In the genomic region with DNA sequence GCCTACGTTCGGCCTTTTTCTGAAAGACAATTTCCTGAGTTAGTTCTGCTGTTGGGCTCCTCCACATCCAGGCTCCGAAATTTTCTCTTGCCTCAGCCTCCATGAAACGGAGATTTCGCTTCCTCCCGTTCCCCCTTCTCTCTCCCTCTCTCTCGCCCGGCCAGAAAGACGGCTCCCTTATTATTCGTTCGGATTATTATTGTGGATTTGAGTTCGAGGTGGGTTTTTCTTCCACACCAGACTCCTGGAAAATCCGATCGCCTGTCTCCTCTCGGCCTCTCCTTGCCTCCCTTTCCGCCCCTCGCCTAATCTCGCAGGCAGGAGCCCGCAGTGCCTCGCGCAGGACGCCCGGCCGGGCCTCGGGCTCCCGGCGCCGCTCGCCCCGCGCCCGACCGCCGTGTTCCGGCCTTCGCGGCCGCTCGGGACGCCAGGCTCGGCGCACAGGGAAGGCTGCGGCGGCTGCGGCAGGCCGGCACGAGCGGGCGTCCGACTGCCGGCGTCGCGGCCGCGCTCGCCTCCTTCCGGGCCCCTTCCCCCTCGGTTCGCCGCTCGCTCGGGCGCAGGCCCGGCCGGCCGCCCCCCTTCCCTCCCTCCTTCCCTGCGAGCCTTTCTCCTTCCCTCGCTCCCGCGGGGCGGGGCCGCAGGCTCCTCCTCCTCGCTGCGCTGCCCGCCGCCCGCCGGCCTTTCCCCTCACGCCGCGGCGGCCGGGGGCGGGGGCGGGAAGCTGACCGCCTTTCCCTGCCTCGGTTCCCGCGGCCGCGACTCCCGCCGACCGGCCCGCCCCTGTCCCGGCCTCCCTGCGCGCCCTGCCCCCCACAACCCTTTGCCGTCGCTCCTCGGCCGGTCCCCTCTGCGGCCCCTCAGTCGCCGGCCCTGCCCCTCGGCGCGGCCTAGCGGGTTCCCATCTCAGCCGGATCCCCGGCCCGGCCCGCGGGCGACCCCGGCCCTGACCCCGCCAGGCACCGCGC, we compare ENCODE assay signal across 1 cellular context.
TF ChIP-seq lines count a peak whose summit lies in the region.

A gene with protein sequence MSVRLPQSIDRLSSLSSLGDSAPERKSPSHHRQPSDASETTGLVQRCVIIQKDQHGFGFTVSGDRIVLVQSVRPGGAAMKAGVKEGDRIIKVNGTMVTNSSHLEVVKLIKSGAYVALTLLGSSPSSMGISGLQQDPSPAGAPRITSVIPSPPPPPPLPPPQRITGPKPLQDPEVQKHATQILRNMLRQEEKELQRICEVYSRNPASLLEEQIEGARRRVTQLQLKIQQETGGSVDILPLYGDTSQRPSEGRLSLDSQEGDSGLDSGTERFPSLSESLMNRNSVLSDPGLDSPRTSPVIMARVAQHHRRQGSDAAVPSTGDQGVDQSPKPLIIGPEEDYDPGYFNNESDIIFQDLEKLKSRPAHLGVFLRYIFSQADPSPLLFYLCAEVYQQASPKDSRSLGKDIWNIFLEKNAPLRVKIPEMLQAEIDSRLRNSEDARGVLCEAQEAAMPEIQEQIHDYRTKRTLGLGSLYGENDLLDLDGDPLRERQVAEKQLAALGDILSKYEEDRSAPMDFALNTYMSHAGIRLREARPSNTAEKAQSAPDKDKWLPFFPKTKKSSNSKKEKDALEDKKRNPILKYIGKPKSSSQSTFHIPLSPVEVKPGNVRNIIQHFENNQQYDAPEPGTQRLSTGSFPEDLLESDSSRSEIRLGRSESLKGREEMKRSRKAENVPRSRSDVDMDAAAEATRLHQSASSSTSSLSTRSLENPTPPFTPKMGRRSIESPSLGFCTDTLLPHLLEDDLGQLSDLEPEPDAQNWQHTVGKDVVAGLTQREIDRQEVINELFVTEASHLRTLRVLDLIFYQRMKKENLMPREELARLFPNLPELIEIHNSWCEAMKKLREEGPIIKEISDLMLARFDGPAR (N-terminal part only) (minus strand): TSS at position 492 of the 968 bp plus-strand sequence. CDS start 1,412 bp downstream, outside the sequence.

TF ChIP-seq in HepG2, 621 proteins besides CTCF, POLR2A, EP300 and RAD21 (continued from another document and continues in another):
- TF ChIP-seq, protein P1, sequence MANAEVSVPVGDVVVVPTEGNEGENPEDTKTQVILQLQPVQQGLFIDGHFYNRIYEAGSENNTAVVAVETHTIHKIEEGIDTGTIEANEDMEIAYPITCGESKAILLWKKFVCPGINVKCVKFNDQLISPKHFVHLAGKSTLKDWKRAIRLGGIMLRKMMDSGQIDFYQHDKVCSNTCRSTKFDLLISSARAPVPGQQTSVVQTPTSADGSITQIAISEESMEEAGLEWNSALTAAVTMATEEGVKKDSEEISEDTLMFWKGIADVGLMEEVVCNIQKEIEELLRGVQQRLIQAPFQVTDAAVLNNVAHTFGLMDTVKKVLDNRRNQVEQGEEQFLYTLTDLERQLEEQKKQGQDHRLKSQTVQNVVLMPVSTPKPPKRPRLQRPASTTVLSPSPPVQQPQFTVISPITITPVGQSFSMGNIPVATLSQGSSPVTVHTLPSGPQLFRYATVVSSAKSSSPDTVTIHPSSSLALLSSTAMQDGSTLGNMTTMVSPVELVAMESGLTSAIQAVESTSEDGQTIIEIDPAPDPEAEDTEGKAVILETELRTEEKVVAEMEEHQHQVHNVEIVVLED (CRISPR knock-in tag; IDR thresholded peaks at IDR 0.05; ENCODE audit: borderline replicate concordance) = no peak
- TF ChIP-seq CENPX (CRISPR knock-in tag; IDR thresholded peaks at IDR 0.05) (no peak), ZNF550 (CRISPR knock-in tag; IDR thresholded peaks at IDR 0.05; ENCODE audit: borderline replicate concordance) (no peak), ATF1 (CRISPR knock-in tag; IDR thresholded peaks at IDR 0.05) (no peak), GFI1 (CRISPR knock-in tag; IDR thresholded peaks at IDR 0.05; ENCODE audit: borderline replicate concordance) (no peak; the same call in 1 of the 2 replicates), ZBTB38 (CRISPR knock-in tag; IDR thresholded peaks at IDR 0.05) (peak; percentile 48; the same call in 1 of the 2 replicates), E2F5 (CRISPR knock-in tag; conservative IDR thresholded peaks at IDR 0.05) (no peak; the same call in none of the 2 replicates), ZNF138 (CRISPR knock-in tag; IDR thresholded peaks at IDR 0.05; ENCODE audit: low read depth) (no peak), POLR2AphosphoS5 (IDR thresholded peaks at IDR 0.05; ENCODE audit: low read depth, low read length) (peak; percentile 33; the same call in 1 of the 2 replicates), ZBTB20 (CRISPR knock-in tag; IDR thresholded peaks at IDR 0.05; ENCODE audit: borderline replicate concordance, low read depth) (no peak), ZNF10 (CRISPR knock-in tag; IDR thresholded peaks at IDR 0.05; ENCODE audit: borderline replicate concordance, low read depth) (no peak), SRSF1 (optimal IDR thresholded peaks at IDR 0.05; ENCODE audit: low read depth, low read length) (no peak), TCF7 (IDR thresholded peaks at IDR 0.05; ENCODE audit: low read depth) (no peak), ZNF33A (CRISPR knock-in tag; IDR thresholded peaks at IDR 0.05; ENCODE audit: borderline replicate concordance) (no peak), DZIP1 (CRISPR knock-in tag; IDR thresholded peaks at IDR 0.05) (no peak), YEATS4 (CRISPR knock-in tag; IDR thresholded peaks at IDR 0.05; ENCODE audit: borderline replicate concordance) (peak; percentile 63; the same call in 1 of the 2 replicates), ONECUT2 (CRISPR knock-in tag; IDR thresholded peaks at IDR 0.05) (no peak), HOXA5 (CRISPR knock-in tag; IDR thresholded peaks at IDR 0.05) (no peak), ZNF775 (CRISPR knock-in tag; IDR thresholded peaks at IDR 0.05; ENCODE audit: borderline replicate concordance) (no peak), ZNF644 (CRISPR knock-in tag; IDR thresholded peaks at IDR 0.05; ENCODE audit: low read depth) (no peak), ZNF792 (CRISPR knock-in tag; IDR thresholded peaks at IDR 0.05) (no peak), FOXC1 (CRISPR knock-in tag; IDR thresholded peaks at IDR 0.05; ENCODE audit: borderline replicate concordance) (0 out of 2 replicates have a peak, but pooled peaks have one; percentile 32), HMG20B (CRISPR knock-in tag; conservative IDR thresholded peaks at IDR 0.05) (no peak), PCBP2 (optimal IDR thresholded peaks at IDR 0.05; ENCODE audit: low read depth, low read length, poor library complexity, severe bottlenecking) (no peak), NONO (IDR thresholded peaks at IDR 0.05) (no peak), NONO (CRISPR knock-in tag; conservative IDR thresholded peaks at IDR 0.05) (peak; percentile 65; the same call in 1 of the 2 replicates), ZNF747 (CRISPR knock-in tag; IDR thresholded peaks at IDR 0.05; ENCODE audit: borderline replicate concordance) (no peak), ZUFSP (CRISPR knock-in tag; IDR thresholded peaks at IDR 0.05; ENCODE audit: borderline replicate concordance) (no peak), ZFP90 (CRISPR knock-in tag; IDR thresholded peaks at IDR 0.05; ENCODE audit: borderline replicate concordance) (no peak), IKZF1 (IDR thresholded peaks at IDR 0.05) (no peak), RBAK (CRISPR knock-in tag; IDR thresholded peaks at IDR 0.05) (no peak), HNRNPK (IDR thresholded peaks at IDR 0.05; ENCODE audit: low read depth, low read length, poor library complexity, severe bottlenecking) (peak; percentile 73)
- TF ChIP-seq, protein P2, sequence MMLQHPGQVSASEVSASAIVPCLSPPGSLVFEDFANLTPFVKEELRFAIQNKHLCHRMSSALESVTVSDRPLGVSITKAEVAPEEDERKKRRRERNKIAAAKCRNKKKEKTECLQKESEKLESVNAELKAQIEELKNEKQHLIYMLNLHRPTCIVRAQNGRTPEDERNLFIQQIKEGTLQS (CRISPR knock-in tag; IDR thresholded peaks at IDR 0.05) = no peak
- TF ChIP-seq, protein P3, sequence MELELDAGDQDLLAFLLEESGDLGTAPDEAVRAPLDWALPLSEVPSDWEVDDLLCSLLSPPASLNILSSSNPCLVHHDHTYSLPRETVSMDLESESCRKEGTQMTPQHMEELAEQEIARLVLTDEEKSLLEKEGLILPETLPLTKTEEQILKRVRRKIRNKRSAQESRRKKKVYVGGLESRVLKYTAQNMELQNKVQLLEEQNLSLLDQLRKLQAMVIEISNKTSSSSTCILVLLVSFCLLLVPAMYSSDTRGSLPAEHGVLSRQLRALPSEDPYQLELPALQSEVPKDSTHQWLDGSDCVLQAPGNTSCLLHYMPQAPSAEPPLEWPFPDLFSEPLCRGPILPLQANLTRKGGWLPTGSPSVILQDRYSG (CRISPR knock-in tag; IDR thresholded peaks at IDR 0.05) = no peak
- TF ChIP-seq, protein P4, sequence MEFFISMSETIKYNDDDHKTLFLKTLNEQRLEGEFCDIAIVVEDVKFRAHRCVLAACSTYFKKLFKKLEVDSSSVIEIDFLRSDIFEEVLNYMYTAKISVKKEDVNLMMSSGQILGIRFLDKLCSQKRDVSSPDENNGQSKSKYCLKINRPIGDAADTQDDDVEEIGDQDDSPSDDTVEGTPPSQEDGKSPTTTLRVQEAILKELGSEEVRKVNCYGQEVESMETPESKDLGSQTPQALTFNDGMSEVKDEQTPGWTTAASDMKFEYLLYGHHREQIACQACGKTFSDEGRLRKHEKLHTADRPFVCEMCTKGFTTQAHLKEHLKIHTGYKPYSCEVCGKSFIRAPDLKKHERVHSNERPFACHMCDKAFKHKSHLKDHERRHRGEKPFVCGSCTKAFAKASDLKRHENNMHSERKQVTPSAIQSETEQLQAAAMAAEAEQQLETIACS (CRISPR knock-in tag; IDR thresholded peaks at IDR 0.05) = peak; percentile 48; the same call in 1 of the 2 replicates
- TF ChIP-seq, protein P5, sequence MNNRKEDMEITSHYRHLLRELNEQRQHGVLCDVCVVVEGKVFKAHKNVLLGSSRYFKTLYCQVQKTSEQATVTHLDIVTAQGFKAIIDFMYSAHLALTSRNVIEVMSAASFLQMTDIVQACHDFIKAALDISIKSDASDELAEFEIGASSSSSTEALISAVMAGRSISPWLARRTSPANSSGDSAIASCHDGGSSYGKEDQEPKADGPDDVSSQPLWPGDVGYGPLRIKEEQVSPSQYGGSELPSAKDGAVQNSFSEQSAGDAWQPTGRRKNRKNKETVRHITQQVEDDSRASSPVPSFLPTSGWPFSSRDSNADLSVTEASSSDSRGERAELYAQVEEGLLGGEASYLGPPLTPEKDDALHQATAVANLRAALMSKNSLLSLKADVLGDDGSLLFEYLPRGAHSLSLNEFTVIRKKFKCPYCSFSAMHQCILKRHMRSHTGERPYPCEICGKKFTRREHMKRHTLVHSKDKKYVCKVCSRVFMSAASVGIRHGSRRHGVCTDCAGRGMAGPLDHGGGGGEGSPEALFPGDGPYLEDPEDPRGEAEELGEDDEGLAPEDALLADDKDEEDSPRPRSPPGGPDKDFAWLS (CRISPR knock-in tag; IDR thresholded peaks at IDR 0.05; ENCODE audit: borderline replicate concordance) = no peak
